19 cellular contexts compared by ENCODE assay signal in genomic region chr2:109132626-109133025, GRCh38.
"Had no signal": no experiment of that assay in that cellular context is flagged by ENCODE, and none has a peak within 500 bp of the region (broad histone marks: within the 10 kb centered on the region; RNA-seq: fewer than 3 reads in every experiment).

No MANE protein-coding gene starts in this region.

- H3K9me3 ChIP-seq: esophagus squamous epithelium, left ventricle myocardium inferior, lower lobe of right lung, ovary, suprapubic skin, thyroid gland, upper lobe of left lung, uterus had no signal

- DNase-seq: dermis blood vessel endothelial cell; esophagus squamous epithelium; foreskin melanocyte; kidney; left cardiac atrium; left ventricle myocardium inferior; lower lobe of right lung; natural killer cell; ovary; right cardiac atrium; stimulated activated CD4-positive, alpha-beta T cell treated with anti-CD3 and anti-CD28 coated beads, Interleukin-4, amount 100 ng/mL, for 1 hour; stimulated activated CD8-positive, alpha-beta memory T cell treated with anti-CD3 and anti-CD28 coated beads, Interleukin-4, amount 100 ng/mL, for 48 hours; stimulated activated naive CD8-positive, alpha-beta T cell treated with anti-CD3 and anti-CD28 coated beads, Interleukin-15, Interleukin-2, amounts not matched to agents 100 U/mL and 50 U/mL, for 24 hours; thyroid gland; upper lobe of left lung; uterus had no signal

- H3K36me3 ChIP-seq: esophagus squamous epithelium, left ventricle myocardium inferior, lower lobe of right lung, ovary, suprapubic skin, thyroid gland, upper lobe of left lung, uterus had no signal

- H2AFZ ChIP-seq: hepatocyte had no signal

- H3K4me3 ChIP-seq: esophagus squamous epithelium, hepatocyte, left ventricle myocardium inferior, lower lobe of right lung, ovary, suprapubic skin, thyroid gland, upper lobe of left lung, uterus had no signal

- ATAC-seq: left cardiac atrium; lower lobe of right lung; natural killer cell; right cardiac atrium; stimulated activated effector memory CD8-positive, alpha-beta T cell treated with anti-CD3 and anti-CD28 coated beads, Interleukin-12 subunit alpha, Interleukin-12 subunit beta, amount 100 ng/mL, for 72 hours; stimulated activated naive CD8-positive, alpha-beta T cell treated with anti-CD3 and anti-CD28 coated beads, Interleukin-15, Interleukin-2, amounts not matched to agents 100 U/mL and 50 U/mL, for 24 hours had no signal

- H3K4me1 ChIP-seq: uterus had no signal

- H3K4me2 ChIP-seq: hepatocyte had no signal

- H3K27me3 ChIP-seq: ovary, thyroid gland, uterus had no signal

- H3K27ac ChIP-seq: esophagus squamous epithelium, hepatocyte, left ventricle myocardium inferior, lower lobe of right lung, ovary, suprapubic skin, thyroid gland, upper lobe of left lung, uterus had no signal
